21 cellular contexts compared by ENCODE assay signal in genomic region chr16:31078597-31079341, GRCh38.
"Had no signal": no experiment of that assay in that cellular context is flagged by ENCODE, and none has a peak within 500 bp of the region (broad histone marks: within the 10 kb centered on the region; RNA-seq: fewer than 3 reads in every experiment).

No MANE protein-coding gene starts in this region.

- H3K27me3 ChIP-seq: body of pancreas, dorsolateral prefrontal cortex, left lung, right atrium auricular region, testis had no signal

- H3K9me3 ChIP-seq: body of pancreas, left lung, prostate gland, right atrium auricular region, testis had no signal

- ATAC-seq: activated T-helper 17 cell treated with anti-CD3 and anti-CD28 coated beads, Interleukin-2, amount 50 U/mL, for 72 hours; body of pancreas; left lung; T-helper 17 cell had no signal

- H3K27me3 Mint-ChIP-seq: activated T-helper 17 cell treated with anti-CD3 and anti-CD28 coated beads, Interleukin-2, amount 50 U/mL, for 72 hours; T-helper 17 cell; type B pancreatic cell had no signal

- DNase-seq: activated CD4-positive, alpha-beta T cell treated with anti-CD3 and anti-CD28 coated beads for 1 hour; activated CD4-positive, alpha-beta T cell treated with anti-CD3 and anti-CD28 coated beads, Interleukin-2, amount 50 U/mL, for 4 hours; activated naive CD4-positive, alpha-beta T cell; activated T-cell treated with anti-CD3 and anti-CD28 coated beads for 4 hours; body of pancreas; dorsolateral prefrontal cortex; foreskin melanocyte; glutamatergic neuron; kidney; stimulated activated CD4-positive, alpha-beta T cell treated with anti-CD3 and anti-CD28 coated beads, Interleukin-15, amount 100 ng/mL, for 24 hours; stimulated activated CD4-positive, alpha-beta T cell treated with anti-CD3 and anti-CD28 coated beads, Interleukin-2, amount 100 ng/mL, for 48 hours; T-helper 17 cell; testis; WERI-Rb-1 had no signal

- H3K9me3 Mint-ChIP-seq: activated T-helper 17 cell treated with anti-CD3 and anti-CD28 coated beads, Interleukin-2, amount 50 U/mL, for 72 hours; mesothelial cell of epicardium; type B pancreatic cell had no signal

- H3K4me3 ChIP-seq: body of pancreas, dorsolateral prefrontal cortex, left lung, prostate gland, right atrium auricular region, skin epidermis, testis had no signal

- H3K4me3 Mint-ChIP-seq: activated T-helper 17 cell treated with anti-CD3 and anti-CD28 coated beads, Interleukin-2, amount 50 U/mL, for 72 hours; mesothelial cell of epicardium; type B pancreatic cell had no signal

- H3K27ac ChIP-seq: body of pancreas, dorsolateral prefrontal cortex, left lung, prostate gland, right atrium auricular region, skin epidermis, testis, WERI-Rb-1 had no signal

- H3K27ac Mint-ChIP-seq: mesothelial cell of epicardium, T-helper 17 cell, type B pancreatic cell had no signal

- FAIRE-seq: kidney had no signal
